ENCODE assay signal across 7 cellular contexts in the genomic region with DNA sequence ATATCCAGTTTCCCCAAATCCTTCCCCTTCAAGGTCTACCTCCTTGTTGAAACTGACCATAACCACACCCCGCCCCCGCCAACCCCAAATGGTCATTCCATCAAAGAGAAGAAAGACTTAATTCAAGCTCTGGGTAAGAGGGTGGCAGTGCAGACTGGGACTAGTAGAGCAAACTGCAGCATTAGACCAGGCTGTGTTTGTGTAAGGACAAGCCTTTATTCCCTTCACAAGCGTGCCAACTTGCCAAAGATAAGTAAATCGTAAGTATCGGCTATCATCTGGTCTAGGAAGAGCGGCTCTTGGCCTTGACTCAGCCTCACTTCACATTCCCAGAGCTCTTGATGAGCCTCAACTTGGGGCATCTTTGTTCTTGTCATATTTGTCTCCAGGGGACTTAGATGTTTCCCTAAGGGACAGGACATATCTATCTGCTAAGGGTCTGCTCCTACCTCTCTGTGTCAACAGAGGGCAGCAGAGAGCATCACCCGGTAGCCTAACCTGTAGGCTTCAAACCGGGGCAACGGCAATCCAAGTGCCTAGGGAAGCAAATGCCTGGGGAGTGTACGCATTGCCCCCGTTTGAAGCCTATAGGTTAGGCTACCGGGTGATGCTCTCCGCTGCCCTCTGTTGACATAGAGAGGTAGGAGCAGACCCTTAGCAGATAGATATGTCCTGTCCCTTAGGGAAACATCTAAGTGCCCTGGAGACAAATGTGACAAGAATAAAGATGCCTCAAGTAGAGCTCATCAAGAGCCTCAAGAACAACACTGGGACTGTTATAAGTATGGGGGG. TPM values are rescaled to one million over a fixed set of nuclear protein-coding genes. Genes with fewer than 3 reads are reported as not detected.
A peak's percentile ranks its signal among the peaks of the same experiment; 100 is the strongest.
DNase-seq lines count a peak whose midpoint lies in the region; ATAC-seq, FAIRE-seq and TF ChIP-seq lines count a peak whose summit lies in the region.

No MANE protein-coding gene starts in this region.

- H3K9me3 ChIP-seq in SK-N-SH, result no peaks in the 10 kb centered on the region

- no peaks in the 10 kb centered on the region for H3K9me2 ChIP-seq in SK-N-SH

- no peaks in the 10 kb centered on the region for H4K20me1 ChIP-seq in SK-N-SH (ENCODE audit: insufficient read depth)

- no peak overlapping the region for H3K27ac ChIP-seq in SK-N-SH (ENCODE audit: low read depth in 2 of 2, low read length in 1 of 2)

- no peak for TF ChIP-seq EP300 in SK-N-SH (IDR thresholded peaks at IDR 0.05; ENCODE audit: borderline replicate concordance in 1 of 2, low read depth in 1 of 2, low read length in 1 of 2)

- peak; percentile 94 for FAIRE-seq in GM18507 (lab: Jason Lieb, UNC)

- CTCF ChIA-PET in SK-N-SH (lab: Yijun Ruan, JAX), result interaction anchor here (0.6 to 5.1 kb wide), 16 partner anchors 9 to 221 kb away, joined by 3 to 26 read pairs (median 4); partner anchors contain the start of gene MAP3K13

- POLR2A ChIA-PET in SK-N-SH (lab: Yijun Ruan, JAX), result no interaction called here

- TF ChIP-seq RAD21 in SK-N-SH (IDR thresholded peaks at IDR 0.05; ENCODE audit: low read length), result peak; percentile 72

- H3K79me2 ChIP-seq in SK-N-SH (ENCODE audit: insufficient read depth), result no peaks in the 10 kb centered on the region

- DNase-seq in GM18507 (ENCODE audit: extremely low spot score, insufficient read length, low read depth) (no peak), NCI-H1417 (lab: John Stamatoyannopoulos, UW) (peak; percentile 71 to 96 (median 86)), SK-N-SH (peak; percentile 73), hypothalamus (lab: John Stamatoyannopoulos, UW) (peak in 33 of 51 donors; percentile 3 to 68 (median 32))
- DNase-seq in activated naive CD8-positive, alpha-beta T cell treated with anti-CD3 and anti-CD28 coated beads, Interleukin-2, amount 50 U/mL, for 16 hours (ENCODE audit: low read depth, low spot score), result peak; percentile 27
- peak; percentile 18 to 45 for DNase-seq in stimulated activated CD4-positive, alpha-beta T cell treated with anti-CD3 and anti-CD28 coated beads, Interleukin-15, amount 100 ng/mL, for 1 hour (ENCODE audit: low read depth in 1 of 2, low spot score in 1 of 2)

- H3F3A ChIP-seq in SK-N-SH (replicated peaks; ENCODE audit: insufficient read depth), result peaks cover 3% of the 10 kb centered on the region

- H3K36me3 ChIP-seq in SK-N-SH (replicated peaks in 1 of 2; ENCODE audit: control insufficient read depth in 1 of 2, insufficient read depth in 2 of 2, low read length in 1 of 2), result no peaks in the 10 kb centered on the region

- WGBS in SK-N-SH (ENCODE audit: low lambda C conversion rate), result 58% methylated on average over 13 of the region's 13 CpGs

- H3K4me1 ChIP-seq in SK-N-SH (ENCODE audit: control insufficient read depth in 1 of 2, insufficient read depth in 2 of 2, low read depth in 1 of 2, low read length in 1 of 2), result no peaks in the 10 kb centered on the region; a peak in 1 of 4 replicates

- H3K4me2 ChIP-seq in SK-N-SH, result no peak overlapping the region

- ATAC-seq in HG02852 (IDR thresholded peaks at IDR 0.05; ENCODE audit: unreplicated experiment), result peak; percentile 96

- no peak overlapping the region for H3K9ac ChIP-seq in SK-N-SH

- H2AFZ ChIP-seq in SK-N-SH (ENCODE audit: low read depth), result no peak overlapping the region

- no peaks in the 10 kb centered on the region for H3K27me3 ChIP-seq in SK-N-SH (ENCODE audit: insufficient read depth)

- TF ChIP-seq CTCF in SK-N-SH (IDR thresholded peaks at IDR 0.05), result peak; percentile 63

- peak overlapping the region in 1 of 2 experiments; percentile 13; a peak in 1 of 4 replicates for H3K4me3 ChIP-seq in SK-N-SH (ENCODE audit: low read depth in 2 of 2, low read length in 1 of 2)

TF ChIP-seq in SK-N-SH, 30 proteins besides CTCF, POLR2A, EP300 and RAD21:
- TF ChIP-seq NRF1 (IDR thresholded peaks at IDR 0.05; ENCODE audit: low read depth, low read length) (no peak), SMC3 (IDR thresholded peaks at IDR 0.05; ENCODE audit: low read depth, low read length) (peak; percentile 48; the same call in 1 of the 2 replicates)
TF ChIP-seq in SK-N-SH: peak in this region for 1.

RNA-seq across cellular contexts. Expression of gene MAP3K13, which starts 8.9 kb away (rescaled TPM):
- 9.1 and 12.0 TPM in 2 replicates for polyA plus RNA-seq in SK-N-SH (2012; rRNA removed)
- polyA plus RNA-seq in SK-N-SH (2012; cell fraction: cytosol; rRNA removed), result 15.3 and 18.1 TPM in 2 replicates
- 3.6 and 5.0 TPM in 2 replicates for polyA plus RNA-seq in SK-N-SH (2012; cell fraction: nucleus; rRNA removed)
